ENCODE assay signal across 12 cellular contexts in genomic region chr20:50514750-50515149, GRCh38. TPM values are rescaled to one million over a fixed set of nuclear protein-coding genes. Genes with fewer than 3 reads are reported as not detected.
DNase-seq lines count a peak whose midpoint lies in the region; ATAC-seq and TF ChIP-seq lines count a peak whose summit lies in the region.
"Had no signal": no experiment of that assay in that cellular context is flagged by ENCODE, and none has a peak within 500 bp of the region (broad histone marks: within the 10 kb centered on the region; RNA-seq: fewer than 3 reads in every experiment).

No MANE protein-coding gene starts in this region.

- TF ChIP-seq POLR2A in erythroblast (IDR thresholded peaks at IDR 0.05; ENCODE audit: low read length): no peak

- H3K27me3 ChIP-seq in heart right ventricle (no peaks in the 10 kb centered on the region), right cardiac atrium (ENCODE audit: control insufficient read depth, insufficient read depth) (no peaks in the 10 kb centered on the region), thoracic aorta (replicated peaks; ENCODE audit: insufficient read depth) (no peaks in the 10 kb centered on the region), ascending aorta (no peaks in the 10 kb centered on the region)
- H3K27me3 ChIP-seq: body of pancreas had no signal

- ATAC-seq in heart right ventricle (no peak), right cardiac atrium (no peak), T-cell (replicated peaks in 1 of 4) (no peak), thoracic aorta (ENCODE audit: insufficient number of reproducible peaks, low FRiP score, low read depth) (no peak)
- ATAC-seq: body of pancreas, left ventricle myocardium superior had no signal

- H3K4me1 Mint-ChIP-seq in T-cell: peaks cover 88 to 89% (median 88%) of the 10 kb centered on the region in 3 donors

- H3K27ac Mint-ChIP-seq in T-cell: peak overlapping the region; percentile 84 to 92

- no peak overlapping the region for H3K4me3 ChIP-seq in heart right ventricle
- H3K4me3 ChIP-seq in right cardiac atrium (ENCODE audit: low read length): no peak overlapping the region
- peak overlapping the region; percentile 97 for H3K4me3 ChIP-seq in epithelial cell of proximal tubule (ENCODE audit: low read depth, low read length)
- no peak overlapping the region for H3K4me3 ChIP-seq in thoracic aorta
- H3K4me3 ChIP-seq in ascending aorta: peak overlapping the region in 1 of 2 donors; percentile 3
- H3K4me3 ChIP-seq: body of pancreas had no signal

- H3K36me3 Mint-ChIP-seq in T-cell: no peaks in the 10 kb centered on the region

- POLR2A ChIA-PET in T-cell (lab: Charles Lee): interaction anchor here (0.6 kb wide), 3 partner anchors 41 to 333 kb away, joined by 3 read pairs; no protein-coding TSS in a partner anchor

- H3K9me3 Mint-ChIP-seq in T-cell: no peaks in the 10 kb centered on the region

- DNase-seq in heart right ventricle: no peak
- DNase-seq in right cardiac atrium: no peak
- no peak for DNase-seq in T-cell
- DNase-seq in epithelial cell of proximal tubule (ENCODE audit: low read depth): no peak
- no peak for DNase-seq in thoracic aorta (ENCODE audit: low spot score)
- no peak for DNase-seq in ascending aorta (ENCODE audit: low spot score in 2 of 2)
- DNase-seq in NCI-H524 (lab: John Stamatoyannopoulos, UW): no peak
- DNase-seq in erythroblast (lab: John Stamatoyannopoulos, UW): no peak
- DNase-seq: body of pancreas, left ventricle myocardium superior, NCI-H1092, WERI-Rb-1 had no signal

- WGBS in heart right ventricle, 2 donors: 93 to 94% methylated on average over 3 of the region's 3 CpGs
- WGBS in right cardiac atrium: 90% methylated on average over 3 of the region's 3 CpGs

- H3K9me3 ChIP-seq in heart right ventricle: no peaks in the 10 kb centered on the region
- H3K9me3 ChIP-seq in right cardiac atrium (ENCODE audit: control insufficient read depth, low read length): no peaks in the 10 kb centered on the region
- H3K9me3 ChIP-seq in thoracic aorta: no peaks in the 10 kb centered on the region
- no peaks in the 10 kb centered on the region for H3K9me3 ChIP-seq in ascending aorta
- H3K9me3 ChIP-seq: body of pancreas had no signal

- H3K27ac ChIP-seq in heart right ventricle: peak overlapping the region in 8 of 10 donors; percentile 22 to 98 (median 68)
- H3K27ac ChIP-seq in right cardiac atrium (ENCODE audit: low read length): no peak overlapping the region
- H3K27ac ChIP-seq in thoracic aorta: peak overlapping the region; percentile 56 to 87
- H3K27ac ChIP-seq in ascending aorta: peak overlapping the region in 1 of 2 donors; percentile 81
- H3K27ac ChIP-seq: WERI-Rb-1 had no signal

- CTCF ChIA-PET in T-cell (lab: Charles Lee): interaction anchor here in 1 of 2 donors (1.1 kb wide), 1 partner anchor 11 kb away, joined by 3 read pairs; no protein-coding TSS in a partner anchor

- H3K27me3 Mint-ChIP-seq in T-cell: no peaks in the 10 kb centered on the region

- intact Hi-C loops in heart right ventricle (cut with DNase I) (loop anchor here in 5 of 10 donors (5.0 kb wide), 4 partner anchors 38 to 63 kb away; no protein-coding TSS in a partner anchor), right cardiac atrium (cut with DNase I) (loop anchor here in 3 of 4 donors (5.0 to 10.0 kb wide), 3 partner anchors 58 to 68 kb away; no protein-coding TSS in a partner anchor), ascending aorta (cut with DNase I) (loop anchor here (1.0 to 10.0 kb wide), 3 partner anchors 27 to 1467 kb away; partner anchors contain the start of genes CSE1L and PARD6B)

- peaks cover 0 to 91% (median 83%) of the 10 kb centered on the region in 9 donors for H3K4me1 ChIP-seq in heart right ventricle
- H3K4me1 ChIP-seq in right cardiac atrium (ENCODE audit: control insufficient read depth, insufficient read depth, low read length): peaks cover 9% of the 10 kb centered on the region
- H3K4me1 ChIP-seq in thoracic aorta (ENCODE audit: control insufficient read depth in 1 of 2, low read depth in 2 of 2): peaks cover 62 to 87% of the 10 kb centered on the region in 2 donors
- peaks cover 5 to 43% of the 10 kb centered on the region in 2 donors for H3K4me1 ChIP-seq in ascending aorta

- TF ChIP-seq CTCF in heart right ventricle (IDR thresholded peaks at IDR 0.05) (no peak), epithelial cell of proximal tubule (conservative IDR thresholded peaks at IDR 0.05; ENCODE audit: low read depth, low read length) (no peak), thoracic aorta (IDR thresholded peaks at IDR 0.05) (no peak), ascending aorta (IDR thresholded peaks at IDR 0.05) (no peak)

- H3K4me3 Mint-ChIP-seq in T-cell: peak overlapping the region; percentile 2 to 100 (median 93)

- H3K36me3 ChIP-seq in heart right ventricle (no peaks in the 10 kb centered on the region), thoracic aorta (no peaks in the 10 kb centered on the region), ascending aorta (no peaks in the 10 kb centered on the region)

RNA-seq across cellular contexts. Expression of gene PTPN1, which starts 4.6 kb away (rescaled TPM):
- total RNA-seq in heart right ventricle (10 to 100 TPM; 25.2 to 40.1 (median 29.4) TPM), right cardiac atrium (10 to 100 TPM; 22.5 to 37.4 (median 27.2) TPM), T-cell (10 to 100 TPM; 50.7 to 67.9 (median 55.3) TPM), epithelial cell of proximal tubule (41.7 and 47.5 TPM in 2 replicates), thoracic aorta (10 to 100 TPM; 32.5 to 68.9 TPM), ascending aorta (30.2 TPM)
- polyA plus RNA-seq in heart right ventricle (10 to 100 TPM; 15.5 to 45.3 TPM), right cardiac atrium (20.8 TPM)
